1 cellular context compared by ENCODE assay signal in the genomic region with DNA sequence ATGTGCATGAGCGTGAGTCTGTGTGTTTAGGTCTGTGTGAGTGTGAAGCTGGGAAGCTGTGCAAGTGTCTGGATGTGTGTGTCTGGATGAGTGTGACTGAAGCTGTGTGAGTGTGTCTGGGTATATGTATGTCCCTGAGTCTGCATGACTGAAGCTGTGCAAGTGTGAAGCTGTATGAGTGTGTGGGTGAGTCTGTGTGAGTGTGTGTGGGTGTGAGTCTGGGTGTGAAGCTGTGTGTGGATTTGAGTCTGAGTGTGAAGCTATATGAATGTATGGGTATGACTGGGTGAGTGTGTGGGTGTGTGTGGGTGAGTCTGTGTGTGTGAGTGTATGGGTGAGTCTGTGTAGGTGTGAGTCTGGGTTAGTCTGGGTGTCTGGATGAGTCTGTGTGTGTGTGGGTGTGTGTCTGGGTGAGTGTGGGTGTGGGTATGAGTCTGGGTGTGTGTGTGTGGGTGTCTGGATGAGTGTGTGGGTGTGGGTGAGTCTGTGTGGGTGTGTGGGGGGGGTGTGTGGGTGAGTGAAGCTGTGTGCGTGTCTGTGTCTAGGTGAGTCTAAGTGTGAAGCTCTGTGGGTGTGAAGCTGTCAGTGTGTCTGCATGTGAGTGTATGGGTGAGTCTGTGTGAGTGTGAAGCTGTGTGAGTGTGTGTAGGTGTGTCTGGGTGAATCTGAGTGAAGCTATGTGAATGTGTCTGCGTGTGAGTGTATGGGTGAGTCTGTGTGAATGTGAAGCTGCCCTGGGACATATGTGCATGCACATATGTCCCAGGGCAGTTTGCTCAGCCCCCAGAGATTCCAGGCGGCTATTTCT.
TF ChIP-seq lines count a peak whose summit lies in the region.

No MANE protein-coding gene starts in this region.

TF ChIP-seq in IMR-90, 13 proteins besides CTCF, POLR2A, EP300 and RAD21:
- no peak for TF ChIP-seq FOS (IDR thresholded peaks at IDR 0.05; ENCODE audit: low read depth, low read length)
- no peak for TF ChIP-seq SMC3 (IDR thresholded peaks at IDR 0.05; ENCODE audit: low read depth, low read length)
- TF ChIP-seq RCOR1 (IDR thresholded peaks at IDR 0.05; ENCODE audit: insufficient replicate concordance, low read length) = no peak
- TF ChIP-seq MAFK (IDR thresholded peaks at IDR 0.05; ENCODE audit: low read depth, low read length) = no peak
- no peak for TF ChIP-seq NFE2L2 (IDR thresholded peaks at IDR 0.05; ENCODE audit: low read depth, low read length)
- no peak for TF ChIP-seq RFX5 (IDR thresholded peaks at IDR 0.05; ENCODE audit: low read depth, low read length)
- no peak for TF ChIP-seq CEBPB (IDR thresholded peaks at IDR 0.05; ENCODE audit: low read depth, low read length)
- no peak for TF ChIP-seq MAZ (IDR thresholded peaks at IDR 0.05; ENCODE audit: borderline replicate concordance, low read depth, low read length)
- no peak for TF ChIP-seq CHD1 (IDR thresholded peaks at IDR 0.05; ENCODE audit: low read depth, low read length)
- TF ChIP-seq MXI1 (IDR thresholded peaks at IDR 0.05; ENCODE audit: borderline replicate concordance, low read depth, low read length) = no peak
- TF ChIP-seq, protein P1, sequence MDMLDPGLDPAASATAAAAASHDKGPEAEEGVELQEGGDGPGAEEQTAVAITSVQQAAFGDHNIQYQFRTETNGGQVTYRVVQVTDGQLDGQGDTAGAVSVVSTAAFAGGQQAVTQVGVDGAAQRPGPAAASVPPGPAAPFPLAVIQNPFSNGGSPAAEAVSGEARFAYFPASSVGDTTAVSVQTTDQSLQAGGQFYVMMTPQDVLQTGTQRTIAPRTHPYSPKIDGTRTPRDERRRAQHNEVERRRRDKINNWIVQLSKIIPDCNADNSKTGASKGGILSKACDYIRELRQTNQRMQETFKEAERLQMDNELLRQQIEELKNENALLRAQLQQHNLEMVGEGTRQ (IDR thresholded peaks at IDR 0.05; ENCODE audit: low read depth, low read length) = no peak
- no peak for TF ChIP-seq BHLHE40 (IDR thresholded peaks at IDR 0.05; ENCODE audit: low read depth, low read length)
- no peak for TF ChIP-seq ELK1 (IDR thresholded peaks at IDR 0.05; ENCODE audit: borderline replicate concordance, low read depth, low read length)
